ENCODE assay signal across 1 cellular context in the genomic region with DNA sequence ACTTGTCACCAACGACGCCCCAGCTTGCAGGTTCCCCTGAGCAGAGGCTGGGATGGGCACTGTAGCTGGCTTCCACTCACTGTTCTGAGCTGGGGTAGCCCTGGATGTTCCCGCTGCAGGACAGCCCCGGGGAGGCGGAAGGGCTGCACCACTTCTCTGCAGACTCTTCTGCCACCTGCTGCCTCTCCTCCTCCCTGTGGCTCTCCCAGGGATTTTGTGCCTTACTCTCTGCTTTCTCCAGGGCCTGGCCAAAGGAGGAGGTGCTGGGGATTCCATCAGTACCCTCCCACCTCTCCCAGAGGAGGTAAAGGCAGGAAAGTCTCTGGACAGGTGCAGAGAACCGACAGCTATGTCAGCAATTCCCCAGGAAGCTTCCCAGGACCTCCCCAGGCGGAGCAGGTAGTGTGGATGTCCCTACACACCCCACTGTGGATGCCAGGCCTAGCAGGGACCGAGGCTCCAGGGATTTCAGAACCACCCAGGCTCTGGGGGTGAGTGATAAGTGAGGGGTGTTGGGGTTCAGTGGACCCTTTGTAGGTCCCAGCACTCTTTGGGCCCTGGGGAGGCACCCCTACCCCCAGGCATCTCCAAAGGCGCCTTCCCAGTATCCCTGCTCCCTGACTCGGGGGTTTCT.
TF ChIP-seq lines count a peak whose summit lies in the region.

No MANE protein-coding gene starts in this region.

TF ChIP-seq in HEK293, 187 proteins besides CTCF, POLR2A, EP300 and RAD21:
- TF ChIP-seq TRIM28 (IDR thresholded peaks at IDR 0.05; ENCODE audit: borderline replicate concordance, low read length) (no peak), GLIS1 (tag by site-specific recombination; IDR thresholded peaks at IDR 0.05) (peak; percentile 66), ZIC2 (tag by site-specific recombination; IDR thresholded peaks at IDR 0.05) (peak; percentile 54)
TF ChIP-seq in HEK293: peak in this region for 2.
